In genomic region chr15:66825731-66826130, GRCh38 we compare ENCODE assay signal across 19 cellular contexts.
"Had no signal": no experiment of that assay in that cellular context is flagged by ENCODE, and none has a peak within 500 bp of the region (broad histone marks: within the 10 kb centered on the region; RNA-seq: fewer than 3 reads in every experiment).

No MANE protein-coding gene starts in this region.

- H3K36me3 ChIP-seq: heart left ventricle, left ventricle myocardium inferior, sigmoid colon, uterus had no signal

- FAIRE-seq: endometrium, frontal cortex, islet of Langerhans had no signal

- H3K4me3 Mint-ChIP-seq: naive thymus-derived CD8-positive, alpha-beta T cell; type B pancreatic cell had no signal

- H3K4me3 ChIP-seq: dorsolateral prefrontal cortex, heart left ventricle, left ventricle myocardium inferior, mucosa of descending colon, sigmoid colon, skin epidermis, uterus had no signal

- H3K27ac Mint-ChIP-seq: naive thymus-derived CD8-positive, alpha-beta T cell; type B pancreatic cell had no signal

- H3K27me3 ChIP-seq: dorsolateral prefrontal cortex, heart left ventricle, sigmoid colon, uterus had no signal

- H3K9me3 Mint-ChIP-seq: naive thymus-derived CD8-positive, alpha-beta T cell; type B pancreatic cell had no signal

- H3K9me3 ChIP-seq: heart left ventricle, left ventricle myocardium inferior, mucosa of descending colon, sigmoid colon, uterus had no signal

- H3K36me3 Mint-ChIP-seq: naive thymus-derived CD8-positive, alpha-beta T cell; type B pancreatic cell had no signal

- ATAC-seq: esophagus mucosa; heart left ventricle; mucosa of descending colon; naive thymus-derived CD8-positive, alpha-beta T cell had no signal

- DNase-seq: cortex of kidney; effector CD8-positive, alpha-beta T cell; heart left ventricle; hippocampal formation; left ventricle myocardium inferior; mucosa of descending colon; naive thymus-derived CD8-positive, alpha-beta T cell; sigmoid colon; stimulated activated CD4-positive, alpha-beta T cell treated with anti-CD3 and anti-CD28 coated beads, Interleukin-2, amount 100 ng/mL, for 24 hours; stimulated activated CD4-positive, alpha-beta T cell treated with anti-CD3 and anti-CD28 coated beads, Interleukin-4, amount 100 ng/mL, for 4 hours; stimulated activated naive CD4-positive, alpha-beta T cell treated with Interleukin-2 at 50 U/mL for 16 hours; uterus had no signal

- H3K4me1 ChIP-seq: sigmoid colon, uterus had no signal

- H3K27ac ChIP-seq: dorsolateral prefrontal cortex, heart left ventricle, left ventricle myocardium inferior, sigmoid colon, skin epidermis, uterus had no signal
